In the genomic region with DNA sequence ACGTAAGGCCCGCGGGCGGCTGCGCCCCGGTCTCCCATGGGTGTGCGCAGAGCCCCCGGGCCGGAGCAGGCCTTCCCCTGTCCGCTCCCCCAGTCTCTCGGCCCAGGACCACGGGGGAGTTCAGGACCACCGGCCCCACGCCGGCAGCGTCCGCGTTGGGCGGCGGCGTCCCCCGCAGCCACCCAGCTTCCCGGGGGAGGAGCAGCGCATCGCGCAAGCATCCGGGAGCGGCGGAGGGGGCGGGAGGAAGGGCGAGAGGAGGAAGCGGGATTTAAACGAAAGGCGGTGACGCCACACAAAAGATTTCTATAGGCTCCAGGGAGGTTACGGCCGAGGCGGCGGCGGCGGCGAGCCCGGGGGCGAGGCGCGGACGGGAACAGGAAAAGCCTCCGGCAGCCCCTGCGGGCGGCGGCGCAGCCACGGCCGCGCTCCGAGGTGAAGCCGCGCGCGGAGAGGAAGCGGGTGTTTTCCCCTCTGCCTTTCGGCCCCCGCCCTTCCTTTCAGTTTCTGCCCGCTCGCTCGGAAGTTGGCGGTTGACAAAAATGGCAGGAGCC, we compare ENCODE assay signal across 1 cellular context.
TF ChIP-seq lines count a peak whose summit lies in the region.

A gene (plus strand): TSS at position 298 of the 554 bp plus-strand sequence. CDS start 1,349 bp downstream, outside the sequence.

TF ChIP-seq in HepG2, 621 proteins besides CTCF, POLR2A, EP300 and RAD21 (continued from another document and continues in another):
- TF ChIP-seq KDM5A (IDR thresholded peaks at IDR 0.05; ENCODE audit: borderline replicate concordance, low read length), result no peak
- no peak for TF ChIP-seq FOXK2 (IDR thresholded peaks at IDR 0.05)
- peak; percentile 82 for TF ChIP-seq SAP130 (CRISPR knock-in tag; IDR thresholded peaks at IDR 0.05; ENCODE audit: low read depth)
- no peak for TF ChIP-seq TRIM24 (CRISPR knock-in tag; IDR thresholded peaks at IDR 0.05)
- TF ChIP-seq, protein P1, sequence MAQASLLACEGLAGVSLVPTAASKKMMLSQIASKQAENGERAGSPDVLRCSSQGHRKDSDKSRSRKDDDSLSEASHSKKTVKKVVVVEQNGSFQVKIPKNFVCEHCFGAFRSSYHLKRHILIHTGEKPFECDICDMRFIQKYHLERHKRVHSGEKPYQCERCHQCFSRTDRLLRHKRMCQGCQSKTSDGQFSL (CRISPR knock-in tag; IDR thresholded peaks at IDR 0.05), result no peak
- no peak for TF ChIP-seq ZSCAN22 (CRISPR knock-in tag; IDR thresholded peaks at IDR 0.05)
- no peak for TF ChIP-seq MBD4 (IDR thresholded peaks at IDR 0.05; ENCODE audit: borderline replicate concordance, low read length)
- TF ChIP-seq, protein P2, sequence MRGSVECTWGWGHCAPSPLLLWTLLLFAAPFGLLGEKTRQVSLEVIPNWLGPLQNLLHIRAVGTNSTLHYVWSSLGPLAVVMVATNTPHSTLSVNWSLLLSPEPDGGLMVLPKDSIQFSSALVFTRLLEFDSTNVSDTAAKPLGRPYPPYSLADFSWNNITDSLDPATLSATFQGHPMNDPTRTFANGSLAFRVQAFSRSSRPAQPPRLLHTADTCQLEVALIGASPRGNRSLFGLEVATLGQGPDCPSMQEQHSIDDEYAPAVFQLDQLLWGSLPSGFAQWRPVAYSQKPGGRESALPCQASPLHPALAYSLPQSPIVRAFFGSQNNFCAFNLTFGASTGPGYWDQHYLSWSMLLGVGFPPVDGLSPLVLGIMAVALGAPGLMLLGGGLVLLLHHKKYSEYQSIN (CRISPR knock-in tag; IDR thresholded peaks at IDR 0.05; ENCODE audit: borderline replicate concordance), result no peak
- TF ChIP-seq NCOA2 (CRISPR knock-in tag; IDR thresholded peaks at IDR 0.05), result no peak
- TF ChIP-seq, protein P3, sequence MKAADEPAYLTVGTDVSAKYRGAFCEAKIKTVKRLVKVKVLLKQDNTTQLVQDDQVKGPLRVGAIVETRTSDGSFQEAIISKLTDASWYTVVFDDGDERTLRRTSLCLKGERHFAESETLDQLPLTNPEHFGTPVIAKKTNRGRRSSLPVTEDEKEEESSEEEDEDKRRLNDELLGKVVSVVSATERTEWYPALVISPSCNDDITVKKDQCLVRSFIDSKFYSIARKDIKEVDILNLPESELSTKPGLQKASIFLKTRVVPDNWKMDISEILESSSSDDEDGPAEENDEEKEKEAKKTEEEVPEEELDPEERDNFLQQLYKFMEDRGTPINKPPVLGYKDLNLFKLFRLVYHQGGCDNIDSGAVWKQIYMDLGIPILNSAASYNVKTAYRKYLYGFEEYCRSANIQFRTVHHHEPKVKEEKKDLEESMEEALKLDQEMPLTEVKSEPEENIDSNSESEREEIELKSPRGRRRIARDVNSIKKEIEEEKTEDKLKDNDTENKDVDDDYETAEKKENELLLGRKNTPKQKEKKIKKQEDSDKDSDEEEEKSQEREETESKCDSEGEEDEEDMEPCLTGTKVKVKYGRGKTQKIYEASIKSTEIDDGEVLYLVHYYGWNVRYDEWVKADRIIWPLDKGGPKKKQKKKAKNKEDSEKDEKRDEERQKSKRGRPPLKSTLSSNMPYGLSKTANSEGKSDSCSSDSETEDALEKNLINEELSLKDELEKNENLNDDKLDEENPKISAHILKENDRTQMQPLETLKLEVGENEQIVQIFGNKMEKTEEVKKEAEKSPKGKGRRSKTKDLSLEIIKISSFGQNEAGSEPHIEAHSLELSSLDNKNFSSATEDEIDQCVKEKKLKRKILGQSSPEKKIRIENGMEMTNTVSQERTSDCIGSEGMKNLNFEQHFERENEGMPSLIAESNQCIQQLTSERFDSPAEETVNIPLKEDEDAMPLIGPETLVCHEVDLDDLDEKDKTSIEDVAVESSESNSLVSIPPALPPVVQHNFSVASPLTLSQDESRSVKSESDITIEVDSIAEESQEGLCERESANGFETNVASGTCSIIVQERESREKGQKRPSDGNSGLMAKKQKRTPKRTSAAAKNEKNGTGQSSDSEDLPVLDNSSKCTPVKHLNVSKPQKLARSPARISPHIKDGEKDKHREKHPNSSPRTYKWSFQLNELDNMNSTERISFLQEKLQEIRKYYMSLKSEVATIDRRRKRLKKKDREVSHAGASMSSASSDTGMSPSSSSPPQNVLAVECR (CRISPR knock-in tag; IDR thresholded peaks at IDR 0.05; ENCODE audit: borderline replicate concordance), result peak; percentile 73; the same call in 1 of the 2 replicates
- no peak for TF ChIP-seq ZSCAN30 (CRISPR knock-in tag; IDR thresholded peaks at IDR 0.05)
- TF ChIP-seq ZNF329 (CRISPR knock-in tag; IDR thresholded peaks at IDR 0.05; ENCODE audit: low read depth), result no peak
- no peak for TF ChIP-seq STAT5B (CRISPR knock-in tag; IDR thresholded peaks at IDR 0.05)
- TF ChIP-seq, protein P4, sequence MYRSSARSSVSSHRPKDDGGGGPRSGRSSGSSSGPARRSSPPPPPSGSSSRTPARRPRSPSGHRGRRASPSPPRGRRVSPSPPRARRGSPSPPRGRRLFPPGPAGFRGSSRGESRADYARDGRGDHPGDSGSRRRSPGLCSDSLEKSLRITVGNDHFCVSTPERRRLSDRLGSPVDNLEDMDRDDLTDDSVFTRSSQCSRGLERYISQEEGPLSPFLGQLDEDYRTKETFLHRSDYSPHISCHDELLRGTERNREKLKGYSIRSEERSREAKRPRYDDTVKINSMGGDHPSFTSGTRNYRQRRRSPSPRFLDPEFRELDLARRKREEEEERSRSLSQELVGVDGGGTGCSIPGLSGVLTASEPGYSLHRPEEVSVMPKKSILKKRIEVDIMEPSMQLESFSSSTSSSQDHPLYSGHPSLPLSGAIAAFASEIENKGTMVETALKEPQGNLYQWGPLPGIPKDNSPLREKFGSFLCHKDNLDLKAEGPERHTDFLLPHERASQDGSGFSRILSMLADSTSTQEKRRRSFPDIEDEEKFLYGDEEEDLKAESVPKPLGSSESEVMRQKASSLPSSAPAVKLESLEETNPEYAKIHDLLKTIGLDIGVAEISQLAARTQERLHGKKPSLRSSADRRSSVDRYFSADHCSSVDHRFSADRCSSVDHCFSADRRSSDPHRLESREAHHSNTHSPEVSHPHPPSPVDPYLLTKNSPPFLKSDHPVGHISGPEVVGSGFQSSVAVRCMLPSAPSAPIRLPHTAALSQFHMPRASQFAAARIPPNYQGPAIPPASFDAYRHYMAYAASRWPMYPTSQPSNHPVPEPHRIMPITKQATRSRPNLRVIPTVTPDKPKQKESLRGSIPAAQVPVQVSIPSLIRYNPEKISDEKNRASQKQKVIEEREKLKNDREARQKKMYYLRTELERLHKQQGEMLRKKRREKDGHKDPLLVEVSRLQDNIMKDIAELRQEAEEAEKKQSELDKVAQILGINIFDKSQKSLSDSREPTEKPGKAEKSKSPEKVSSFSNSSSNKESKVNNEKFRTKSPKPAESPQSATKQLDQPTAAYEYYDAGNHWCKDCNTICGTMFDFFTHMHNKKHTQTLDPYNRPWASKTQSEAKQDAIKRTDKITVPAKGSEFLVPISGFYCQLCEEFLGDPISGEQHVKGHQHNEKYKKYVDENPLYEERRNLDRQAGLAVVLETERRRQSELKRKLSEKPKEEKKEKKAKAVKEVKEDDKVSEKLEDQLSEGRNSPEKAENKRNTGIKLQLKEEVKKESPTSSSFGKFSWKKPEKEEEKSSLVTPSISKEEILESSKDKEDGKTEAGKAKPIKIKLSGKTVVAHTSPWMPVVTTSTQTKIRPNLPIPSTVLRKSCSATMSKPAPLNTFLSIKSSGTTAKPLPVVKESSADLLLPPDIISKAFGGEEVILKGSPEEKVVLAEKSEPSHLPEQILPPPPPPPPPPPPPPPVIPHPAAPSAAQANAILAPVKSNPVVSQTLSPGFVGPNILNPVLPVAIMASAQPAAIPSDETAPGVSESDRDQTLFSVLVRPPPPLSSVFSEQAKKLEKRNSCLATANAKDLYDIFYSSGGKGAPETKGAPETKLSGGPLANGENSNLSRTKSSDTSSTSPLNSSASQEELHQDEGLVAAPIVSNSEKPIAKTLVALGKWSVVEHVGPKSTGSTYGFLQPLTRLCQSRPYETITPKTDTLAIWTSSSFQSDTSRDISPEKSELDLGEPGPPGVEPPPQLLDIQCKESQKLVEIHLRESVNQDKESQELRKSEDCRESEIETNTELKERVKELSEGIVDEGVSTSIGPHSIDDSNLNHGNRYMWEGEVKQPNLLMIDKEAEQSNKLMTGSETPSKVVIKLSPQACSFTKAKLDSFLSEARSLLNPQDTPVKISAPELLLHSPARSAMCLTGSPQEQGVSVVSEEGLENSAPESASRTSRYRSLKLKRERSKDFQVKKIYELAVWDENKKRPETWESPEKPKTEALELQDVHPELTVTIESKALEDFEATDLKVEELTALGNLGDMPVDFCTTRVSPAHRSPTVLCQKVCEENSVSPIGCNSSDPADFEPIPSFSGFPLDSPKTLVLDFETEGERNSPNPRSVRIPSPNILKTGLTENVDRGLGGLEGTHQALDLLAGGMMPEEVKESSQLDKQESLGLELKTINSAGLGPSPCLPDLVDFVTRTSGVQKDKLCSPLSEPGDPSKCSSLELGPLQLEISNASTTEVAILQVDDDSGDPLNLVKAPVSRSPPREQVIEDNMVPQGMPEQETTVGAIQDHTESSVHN (CRISPR knock-in tag; IDR thresholded peaks at IDR 0.05), result no peak
- no peak for TF ChIP-seq MZF1 (CRISPR knock-in tag; IDR thresholded peaks at IDR 0.05; ENCODE audit: borderline replicate concordance)
- TF ChIP-seq, protein P5, sequence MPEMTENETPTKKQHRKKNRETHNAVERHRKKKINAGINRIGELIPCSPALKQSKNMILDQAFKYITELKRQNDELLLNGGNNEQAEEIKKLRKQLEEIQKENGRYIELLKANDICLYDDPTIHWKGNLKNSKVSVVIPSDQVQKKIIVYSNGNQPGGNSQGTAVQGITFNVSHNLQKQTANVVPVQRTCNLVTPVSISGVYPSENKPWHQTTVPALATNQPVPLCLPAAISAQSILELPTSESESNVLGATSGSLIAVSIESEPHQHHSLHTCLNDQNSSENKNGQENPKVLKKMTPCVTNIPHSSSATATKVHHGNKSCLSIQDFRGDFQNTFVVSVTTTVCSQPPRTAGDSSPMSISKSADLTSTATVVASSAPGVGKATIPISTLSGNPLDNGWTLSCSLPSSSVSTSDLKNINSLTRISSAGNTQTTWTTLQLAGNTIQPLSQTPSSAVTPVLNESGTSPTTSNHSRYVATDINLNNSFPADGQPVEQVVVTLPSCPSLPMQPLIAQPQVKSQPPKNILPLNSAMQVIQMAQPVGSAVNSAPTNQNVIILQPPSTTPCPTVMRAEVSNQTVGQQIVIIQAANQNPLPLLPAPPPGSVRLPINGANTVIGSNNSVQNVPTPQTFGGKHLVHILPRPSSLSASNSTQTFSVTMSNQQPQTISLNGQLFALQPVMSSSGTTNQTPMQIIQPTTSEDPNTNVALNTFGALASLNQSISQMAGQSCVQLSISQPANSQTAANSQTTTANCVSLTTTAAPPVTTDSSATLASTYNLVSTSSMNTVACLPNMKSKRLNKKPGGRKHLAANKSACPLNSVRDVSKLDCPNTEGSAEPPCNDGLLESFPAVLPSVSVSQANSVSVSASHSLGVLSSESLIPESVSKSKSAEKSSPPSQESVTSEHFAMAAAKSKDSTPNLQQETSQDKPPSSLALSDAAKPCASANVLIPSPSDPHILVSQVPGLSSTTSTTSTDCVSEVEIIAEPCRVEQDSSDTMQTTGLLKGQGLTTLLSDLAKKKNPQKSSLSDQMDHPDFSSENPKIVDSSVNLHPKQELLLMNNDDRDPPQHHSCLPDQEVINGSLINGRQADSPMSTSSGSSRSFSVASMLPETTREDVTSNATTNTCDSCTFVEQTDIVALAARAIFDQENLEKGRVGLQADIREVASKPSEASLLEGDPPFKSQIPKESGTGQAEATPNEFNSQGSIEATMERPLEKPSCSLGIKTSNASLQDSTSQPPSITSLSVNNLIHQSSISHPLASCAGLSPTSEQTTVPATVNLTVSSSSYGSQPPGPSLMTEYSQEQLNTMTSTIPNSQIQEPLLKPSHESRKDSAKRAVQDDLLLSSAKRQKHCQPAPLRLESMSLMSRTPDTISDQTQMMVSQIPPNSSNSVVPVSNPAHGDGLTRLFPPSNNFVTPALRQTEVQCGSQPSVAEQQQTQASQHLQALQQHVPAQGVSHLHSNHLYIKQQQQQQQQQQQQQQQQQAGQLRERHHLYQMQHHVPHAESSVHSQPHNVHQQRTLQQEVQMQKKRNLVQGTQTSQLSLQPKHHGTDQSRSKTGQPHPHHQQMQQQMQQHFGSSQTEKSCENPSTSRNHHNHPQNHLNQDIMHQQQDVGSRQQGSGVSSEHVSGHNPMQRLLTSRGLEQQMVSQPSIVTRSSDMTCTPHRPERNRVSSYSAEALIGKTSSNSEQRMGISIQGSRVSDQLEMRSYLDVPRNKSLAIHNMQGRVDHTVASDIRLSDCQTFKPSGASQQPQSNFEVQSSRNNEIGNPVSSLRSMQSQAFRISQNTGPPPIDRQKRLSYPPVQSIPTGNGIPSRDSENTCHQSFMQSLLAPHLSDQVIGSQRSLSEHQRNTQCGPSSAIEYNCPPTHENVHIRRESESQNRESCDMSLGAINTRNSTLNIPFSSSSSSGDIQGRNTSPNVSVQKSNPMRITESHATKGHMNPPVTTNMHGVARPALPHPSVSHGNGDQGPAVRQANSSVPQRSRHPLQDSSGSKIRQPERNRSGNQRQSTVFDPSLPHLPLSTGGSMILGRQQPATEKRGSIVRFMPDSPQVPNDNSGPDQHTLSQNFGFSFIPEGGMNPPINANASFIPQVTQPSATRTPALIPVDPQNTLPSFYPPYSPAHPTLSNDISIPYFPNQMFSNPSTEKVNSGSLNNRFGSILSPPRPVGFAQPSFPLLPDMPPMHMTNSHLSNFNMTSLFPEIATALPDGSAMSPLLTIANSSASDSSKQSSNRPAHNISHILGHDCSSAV (CRISPR knock-in tag; IDR thresholded peaks at IDR 0.05; ENCODE audit: borderline replicate concordance), result no peak
- TF ChIP-seq ZNF33B (CRISPR knock-in tag; IDR thresholded peaks at IDR 0.05), result 0 out of 2 replicates have a peak, but pooled peaks have one; percentile 37
- TF ChIP-seq RCOR2 (CRISPR knock-in tag; IDR thresholded peaks at IDR 0.05), result no peak
- TF ChIP-seq, protein P6, sequence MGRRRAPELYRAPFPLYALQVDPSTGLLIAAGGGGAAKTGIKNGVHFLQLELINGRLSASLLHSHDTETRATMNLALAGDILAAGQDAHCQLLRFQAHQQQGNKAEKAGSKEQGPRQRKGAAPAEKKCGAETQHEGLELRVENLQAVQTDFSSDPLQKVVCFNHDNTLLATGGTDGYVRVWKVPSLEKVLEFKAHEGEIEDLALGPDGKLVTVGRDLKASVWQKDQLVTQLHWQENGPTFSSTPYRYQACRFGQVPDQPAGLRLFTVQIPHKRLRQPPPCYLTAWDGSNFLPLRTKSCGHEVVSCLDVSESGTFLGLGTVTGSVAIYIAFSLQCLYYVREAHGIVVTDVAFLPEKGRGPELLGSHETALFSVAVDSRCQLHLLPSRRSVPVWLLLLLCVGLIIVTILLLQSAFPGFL (CRISPR knock-in tag; IDR thresholded peaks at IDR 0.05), result no peak
- no peak for TF ChIP-seq ZNF737 (CRISPR knock-in tag; IDR thresholded peaks at IDR 0.05; ENCODE audit: borderline replicate concordance)
- TF ChIP-seq ZKSCAN1 (IDR thresholded peaks at IDR 0.05; ENCODE audit: low read length), result no peak
- TF ChIP-seq NFRKB (IDR thresholded peaks at IDR 0.05), result no peak
- TF ChIP-seq JDP2 (CRISPR knock-in tag; IDR thresholded peaks at IDR 0.05; ENCODE audit: borderline replicate concordance), result no peak
- peak; percentile 89 for TF ChIP-seq ELF3 (CRISPR knock-in tag; IDR thresholded peaks at IDR 0.05)
- TF ChIP-seq ZNF660 (CRISPR knock-in tag; IDR thresholded peaks at IDR 0.05; ENCODE audit: borderline replicate concordance, low read depth), result no peak
- TF ChIP-seq, protein P7, sequence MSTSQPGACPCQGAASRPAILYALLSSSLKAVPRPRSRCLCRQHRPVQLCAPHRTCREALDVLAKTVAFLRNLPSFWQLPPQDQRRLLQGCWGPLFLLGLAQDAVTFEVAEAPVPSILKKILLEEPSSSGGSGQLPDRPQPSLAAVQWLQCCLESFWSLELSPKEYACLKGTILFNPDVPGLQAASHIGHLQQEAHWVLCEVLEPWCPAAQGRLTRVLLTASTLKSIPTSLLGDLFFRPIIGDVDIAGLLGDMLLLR (CRISPR knock-in tag; IDR thresholded peaks at IDR 0.05), result no peak
- no peak for TF ChIP-seq ZNF790 (CRISPR knock-in tag; IDR thresholded peaks at IDR 0.05; ENCODE audit: borderline replicate concordance)
- no peak for TF ChIP-seq ZFP82 (CRISPR knock-in tag; IDR thresholded peaks at IDR 0.05; ENCODE audit: borderline replicate concordance)
- TF ChIP-seq ZMYM2 (CRISPR knock-in tag; IDR thresholded peaks at IDR 0.05), result no peak
- peak; percentile 72 for TF ChIP-seq RBM39 (IDR thresholded peaks at IDR 0.05; ENCODE audit: low read depth, low read length, poor library complexity, severe bottlenecking)
- no peak for TF ChIP-seq MBNL3 (CRISPR knock-in tag; conservative IDR thresholded peaks at IDR 0.05)
